Comparison of ENCODE assay signal across 28 cellular contexts in the genomic region with DNA sequence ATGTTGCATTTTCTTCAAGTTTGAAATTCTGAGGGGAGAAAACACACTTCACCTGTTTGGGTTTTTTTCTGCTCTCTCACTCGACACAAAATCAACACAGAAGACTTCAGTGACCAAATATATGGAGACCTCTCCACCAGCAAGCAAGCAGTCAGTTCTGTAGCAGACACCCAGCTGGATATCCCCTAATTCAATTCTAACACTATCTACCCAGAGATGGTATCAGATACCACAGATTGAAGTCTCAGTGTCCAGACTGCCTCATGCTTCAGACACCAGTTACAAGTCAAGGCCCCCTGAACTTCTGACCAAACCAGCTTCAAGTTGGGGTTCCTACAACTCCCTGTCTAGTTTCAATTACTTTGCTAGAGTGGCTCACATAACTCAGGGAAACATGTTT.
"Had no signal": no experiment of that assay in that cellular context is flagged by ENCODE, and none has a peak within 500 bp of the region (broad histone marks: within the 10 kb centered on the region; RNA-seq: fewer than 3 reads in every experiment).

No MANE protein-coding gene starts in this region.

- H3K27me3 ChIP-seq: ascending aorta, breast epithelium, dorsolateral prefrontal cortex had no signal

- H3K27ac Mint-ChIP-seq: activated CD4-positive, alpha-beta memory T cell treated with anti-CD3 and anti-CD28 coated beads, Interleukin-2, amount 10 ng/mL, durations not matched to agents 7 days and 5 days; activated CD4-positive, alpha-beta T cell treated with anti-CD3 and anti-CD28 coated beads, Interleukin-2, amount 10 ng/mL, durations not matched to agents 7 days and 5 days; activated naive CD4-positive, alpha-beta T cell treated with anti-CD3 and anti-CD28 coated beads, Interleukin-2, amount 10 ng/mL, durations not matched to agents 7 days and 5 days; activated naive CD4-positive, alpha-beta T cell treated with anti-CD3 and anti-CD28 coated beads, Interleukin-2, amount 50 U/mL, for 72 hours; activated naive CD8-positive, alpha-beta T cell treated with anti-CD3 and anti-CD28 coated beads, Interleukin-2, amount 10 ng/mL, durations not matched to agents 7 days and 5 days; activated T-cell treated with anti-CD3 and anti-CD28 coated beads, Interleukin-2, amount 50 U/mL, for 24 hours; activated T-cell treated with anti-CD3 and anti-CD28 coated beads, Interleukin-2, amount 50 U/mL, for 72 hours; brain; dendritic cell treated with granulocyte-macrophage colony-stimulating factor and Interleukin-4, amounts not matched to agents 40 ng/mL and 50 ng/mL, for 4 days had no signal

- H3K27me3 Mint-ChIP-seq: activated CD4-positive, alpha-beta memory T cell treated with anti-CD3 and anti-CD28 coated beads, Interleukin-2, amount 10 ng/mL, durations not matched to agents 7 days and 5 days; activated CD4-positive, alpha-beta T cell treated with anti-CD3 and anti-CD28 coated beads, Interleukin-2, amount 10 ng/mL, durations not matched to agents 7 days and 5 days; activated naive CD4-positive, alpha-beta T cell treated with anti-CD3 and anti-CD28 coated beads, Interleukin-2, amount 10 ng/mL, durations not matched to agents 7 days and 5 days; activated naive CD8-positive, alpha-beta T cell treated with anti-CD3 and anti-CD28 coated beads, Interleukin-2, amount 10 ng/mL, durations not matched to agents 7 days and 5 days; activated T-cell treated with anti-CD3 and anti-CD28 coated beads, Interleukin-2, amount 50 U/mL, for 24 hours; brain; central memory CD8-positive, alpha-beta T cell; dendritic cell treated with granulocyte-macrophage colony-stimulating factor and Interleukin-4, amounts not matched to agents 40 ng/mL and 50 ng/mL, for 4 days had no signal

- DNase-seq: activated CD4-positive, alpha-beta memory T cell treated with anti-CD3 and anti-CD28 coated beads, Interleukin-2, amount 10 ng/mL, durations not matched to agents 7 days and 5 days; activated CD4-positive, alpha-beta T cell treated with anti-CD3 and anti-CD28 coated beads for 1 hour; activated CD4-positive, alpha-beta T cell treated with anti-CD3 and anti-CD28 coated beads for 4 hours; activated CD4-positive, alpha-beta T cell treated with anti-CD3 and anti-CD28 coated beads, Interleukin-2, amount 10 ng/mL, durations not matched to agents 7 days and 5 days; activated CD4-positive, alpha-beta T cell treated with anti-CD3 and anti-CD28 coated beads, Interleukin-2, amount 50 U/mL, for 4 hours; activated CD8-positive, alpha-beta memory T cell treated with anti-CD3 and anti-CD28 coated beads, Interleukin-2, amount 50 U/mL, for 48 hours; activated gamma-delta T cell; activated naive CD4-positive, alpha-beta T cell; activated naive CD4-positive, alpha-beta T cell treated with anti-CD3 and anti-CD28 coated beads, Interleukin-2, amount 10 ng/mL, durations not matched to agents 7 days and 5 days; activated naive CD8-positive, alpha-beta T cell treated with anti-CD3 and anti-CD28 coated beads, Interleukin-2, amount 10 ng/mL, durations not matched to agents 7 days and 5 days; activated T-cell treated with anti-CD3 and anti-CD28 coated beads for 4 hours; activated T-cell treated with anti-CD3 and anti-CD28 coated beads, Interleukin-2, amount 50 U/mL, for 24 hours; activated T-cell treated with anti-CD3 and anti-CD28 coated beads, Interleukin-2, amount 50 U/mL, for 72 hours; dorsolateral prefrontal cortex; effector memory CD4-positive, alpha-beta T cell; endodermal cell; foreskin fibroblast; head of caudate nucleus; T-helper 2 cell had no signal

- H3K4me1 ChIP-seq: ascending aorta, breast epithelium had no signal

- ATAC-seq: activated naive CD4-positive, alpha-beta T cell treated with anti-CD3 and anti-CD28 coated beads, Interleukin-2, amount 50 U/mL, for 72 hours; activated T-cell treated with anti-CD3 and anti-CD28 coated beads, Interleukin-2, amount 50 U/mL, for 72 hours; esophagus mucosa; WTC11 had no signal

- H3K4me1 Mint-ChIP-seq: activated CD4-positive, alpha-beta memory T cell treated with anti-CD3 and anti-CD28 coated beads, Interleukin-2, amount 10 ng/mL, durations not matched to agents 7 days and 5 days; activated CD4-positive, alpha-beta T cell treated with anti-CD3 and anti-CD28 coated beads, Interleukin-2, amount 10 ng/mL, durations not matched to agents 7 days and 5 days; activated naive CD4-positive, alpha-beta T cell treated with anti-CD3 and anti-CD28 coated beads, Interleukin-2, amount 10 ng/mL, durations not matched to agents 7 days and 5 days; activated naive CD8-positive, alpha-beta T cell treated with anti-CD3 and anti-CD28 coated beads, Interleukin-2, amount 10 ng/mL, durations not matched to agents 7 days and 5 days; brain; central memory CD8-positive, alpha-beta T cell had no signal

- H3K4me3 Mint-ChIP-seq: activated CD4-positive, alpha-beta memory T cell treated with anti-CD3 and anti-CD28 coated beads, Interleukin-2, amount 10 ng/mL, durations not matched to agents 7 days and 5 days; activated CD4-positive, alpha-beta T cell treated with anti-CD3 and anti-CD28 coated beads, Interleukin-2, amount 10 ng/mL, durations not matched to agents 7 days and 5 days; activated naive CD4-positive, alpha-beta T cell treated with anti-CD3 and anti-CD28 coated beads, Interleukin-2, amount 10 ng/mL, durations not matched to agents 7 days and 5 days; activated naive CD8-positive, alpha-beta T cell treated with anti-CD3 and anti-CD28 coated beads, Interleukin-2, amount 10 ng/mL, durations not matched to agents 7 days and 5 days; activated T-cell treated with anti-CD3 and anti-CD28 coated beads, Interleukin-2, amount 50 U/mL, for 24 hours; activated T-cell treated with anti-CD3 and anti-CD28 coated beads, Interleukin-2, amount 50 U/mL, for 72 hours; brain; central memory CD8-positive, alpha-beta T cell; dendritic cell treated with granulocyte-macrophage colony-stimulating factor and Interleukin-4, amounts not matched to agents 40 ng/mL and 50 ng/mL, for 4 days; endodermal cell; WTC11 had no signal

- H3K36me3 ChIP-seq: breast epithelium had no signal

- H3K4me3 ChIP-seq: ascending aorta, breast epithelium, coronary artery, dorsolateral prefrontal cortex had no signal

- H3K9me3 Mint-ChIP-seq: activated CD4-positive, alpha-beta memory T cell treated with anti-CD3 and anti-CD28 coated beads, Interleukin-2, amount 10 ng/mL, durations not matched to agents 7 days and 5 days had no signal

- H3K27ac ChIP-seq: ascending aorta, breast epithelium, coronary artery, dorsolateral prefrontal cortex had no signal
